10 cellular contexts compared by ENCODE assay signal in genomic region chr10:29841724-29842649, GRCh38.
DNase-seq lines count a peak whose midpoint lies in the region; ATAC-seq and TF ChIP-seq lines count a peak whose summit lies in the region.
"Had no signal": no experiment of that assay in that cellular context is flagged by ENCODE, and none has a peak within 500 bp of the region (broad histone marks: within the 10 kb centered on the region; RNA-seq: fewer than 3 reads in every experiment).

No MANE protein-coding gene starts in this region.

- H2AFZ ChIP-seq in mammary epithelial cell (ENCODE audit: low read depth, low read length) (no peak overlapping the region), smooth muscle cell (ENCODE audit: low read depth) (no peak overlapping the region)

- H3K4me3 ChIP-seq in mammary epithelial cell (replicated peaks in 1 of 3; ENCODE audit: insufficient read depth in 1 of 3, low read depth in 2 of 3, low read length in 3 of 3) (no peak overlapping the region), astrocyte of the spinal cord (ENCODE audit: low read depth, low read length) (no peak overlapping the region), left lung (no peak overlapping the region), smooth muscle cell (no peak overlapping the region)

- H3F3A ChIP-seq in smooth muscle cell (ENCODE audit: low read depth) = no peaks in the 10 kb centered on the region

- WGBS in mammary epithelial cell (ENCODE audit: low coverage, missing lambda C conversion rate) = 72% methylated on average over 14 of the region's 16 CpGs
- 84% methylated on average over 16 of the region's 16 CpGs for WGBS in smooth muscle cell (ENCODE audit: low lambda C conversion rate)

- H3K9ac ChIP-seq in mammary epithelial cell (ENCODE audit: insufficient read depth, low read length) (no peak overlapping the region), smooth muscle cell (ENCODE audit: low read depth) (no peak overlapping the region)

- intact Hi-C loops in mammary epithelial cell (cut with micrococcal nuclease) = loop anchor here (5.0 kb wide), 1 partner anchor 105 kb away; no protein-coding TSS in a partner anchor
- intact Hi-C loops in left lung (cut with DNase I) = no loop called here

- CTCF ChIA-PET in mammary epithelial cell (lab: Charles Lee; ENCODE audit: low non-redundant PET) = no interaction called here

- no peaks in the 10 kb centered on the region for H3K9me3 ChIP-seq in mammary epithelial cell (replicated peaks; ENCODE audit: insufficient read depth, low read length)
- no peaks in the 10 kb centered on the region for H3K9me3 ChIP-seq in left lung
- no peaks in the 10 kb centered on the region for H3K9me3 ChIP-seq in smooth muscle cell (replicated peaks; ENCODE audit: low read depth)
- H3K9me3 ChIP-seq: Peyer's patch had no signal

- H3K79me2 ChIP-seq in mammary epithelial cell (ENCODE audit: insufficient read depth, low read length) = no peaks in the 10 kb centered on the region
- no peaks in the 10 kb centered on the region for H3K79me2 ChIP-seq in smooth muscle cell (ENCODE audit: low read depth)

- BruUV-seq in mammary epithelial cell (replicated peaks; lab: Mats Ljungman, UMichigan) = no TSS peak

- H3K4me2 ChIP-seq in mammary epithelial cell (ENCODE audit: insufficient read depth, low read depth, low read length) (no peak overlapping the region), smooth muscle cell (no peak overlapping the region)

- ATAC-seq in left lung (peak; percentile 88), GM21619 (IDR thresholded peaks at IDR 0.05; ENCODE audit: unreplicated experiment) (no peak)

- H4K20me1 ChIP-seq in mammary epithelial cell (ENCODE audit: insufficient read depth, low read length) (no peaks in the 10 kb centered on the region), smooth muscle cell (ENCODE audit: low read depth) (no peaks in the 10 kb centered on the region)

- in situ Hi-C loops in T47D (cut with HindIII; ENCODE audit: low pct_unique_long_range_greater_than_20kb, low sequenced_read_pairs) (no loop called here), mammary epithelial cell (cut with MboI; ENCODE audit: low sequenced_read_pairs in 2 of 2) (no loop called here), astrocyte of the spinal cord (cut with HindIII; ENCODE audit: low sequenced_read_pairs) (no loop called here)

- H3K27ac ChIP-seq in mammary epithelial cell (ENCODE audit: insufficient read depth, low read depth, low read length) (no peak overlapping the region), left lung (no peak overlapping the region), smooth muscle cell (ENCODE audit: low read depth) (no peak overlapping the region)

- H3K4me1 ChIP-seq in mammary epithelial cell (ENCODE audit: insufficient read depth, low read length) = peaks cover 21% of the 10 kb centered on the region
- peaks cover 0 to 3% of the 10 kb centered on the region in 2 donors for H3K4me1 ChIP-seq in left lung
- no peaks in the 10 kb centered on the region for H3K4me1 ChIP-seq in smooth muscle cell (ENCODE audit: low read depth)
- H3K4me1 ChIP-seq: Peyer's patch had no signal

- TF ChIP-seq CTCF in mammary epithelial cell (conservative IDR thresholded peaks at IDR 0.05 in 1 of 2, IDR thresholded peaks at IDR 0.05 in 1 of 2; ENCODE audit: extremely low read depth in 1 of 2, insufficient read depth in 1 of 2, low read depth in 1 of 2, low read length in 2 of 2) (no peak), astrocyte of the spinal cord (IDR thresholded peaks at IDR 0.05; ENCODE audit: low read depth, low read length) (no peak), left lung (IDR thresholded peaks at IDR 0.05) (no peak), smooth muscle cell (IDR thresholded peaks at IDR 0.05; ENCODE audit: borderline replicate concordance, insufficient read depth, poor library complexity, severe bottlenecking) (no peak)

- dilution Hi-C loops in mammary epithelial cell (cut with HindIII; ENCODE audit: low sequenced_read_pairs) = loop anchor here (5.0 kb wide), 2 partner anchors 40 to 85 kb away; no protein-coding TSS in a partner anchor

- H3K27me3 ChIP-seq in mammary epithelial cell (ENCODE audit: insufficient read depth, low read length) (no peaks in the 10 kb centered on the region), left lung (no peaks in the 10 kb centered on the region), smooth muscle cell (ENCODE audit: low read depth) (no peaks in the 10 kb centered on the region)
- H3K27me3 ChIP-seq: Peyer's patch had no signal

- DNase-seq in T47D (ENCODE audit: low read depth in 1 of 2, low spot score in 1 of 2) (peak; percentile 53 to 90), mammary epithelial cell (no peak), astrocyte of the spinal cord (ENCODE audit: low read depth, low spot score) (peak; percentile 78), left lung (peak in 1 of 2 donors; percentile 76), T-helper 9 cell (no peak), globus pallidus (ENCODE audit: low spot score) (no peak), smooth muscle cell (lab: John Stamatoyannopoulos, UW; ENCODE audit: unreplicated experiment) (no peak)
- DNase-seq: GOT3 had no signal

- H3K36me3 ChIP-seq in mammary epithelial cell (ENCODE audit: insufficient read depth, low read length) (no peaks in the 10 kb centered on the region), left lung (no peaks in the 10 kb centered on the region), smooth muscle cell (ENCODE audit: low read depth) (no peaks in the 10 kb centered on the region)
- H3K36me3 ChIP-seq: Peyer's patch had no signal

Comparison
In these comparisons a context has a peak if more than half of its experiments do, and no peak if none do; other contexts are left out.
1. DNase-seq: peak in T47D (2 of 2) and astrocyte of the spinal cord (single experiment); none in mammary epithelial cell (single experiment), T-helper 9 cell (single experiment), globus pallidus (single experiment) and smooth muscle cell (single experiment).